ENCODE assay signal across 13 cellular contexts in genomic region chr2:235458839-235459273, GRCh38. TPM values are rescaled to one million over a fixed set of nuclear protein-coding genes. Genes with fewer than 3 reads are reported as not detected.
DNase-seq lines count a peak whose midpoint lies in the region; ATAC-seq, FAIRE-seq and TF ChIP-seq lines count a peak whose summit lies in the region.
"Had no signal": no experiment of that assay in that cellular context is flagged by ENCODE, and none has a peak within 500 bp of the region (broad histone marks: within the 10 kb centered on the region; RNA-seq: fewer than 3 reads in every experiment).

No MANE protein-coding gene starts in this region.

- H3K27ac Mint-ChIP-seq in Calu3 (ENCODE audit: unreplicated experiment) (no peak overlapping the region), astrocyte (ENCODE audit: unreplicated experiment) (no peak overlapping the region)
- H3K27ac Mint-ChIP-seq: WTC11 had no signal

- no peaks in the 10 kb centered on the region for H3K9me3 ChIP-seq in astrocyte (ENCODE audit: insufficient read depth, low read depth, low read length)
- no peaks in the 10 kb centered on the region for H3K9me3 ChIP-seq in Karpas-422 (ENCODE audit: low read length)
- H3K9me3 ChIP-seq: Peyer's patch had no signal

- peak; percentile 47 for ATAC-seq in left lobe of liver
- ATAC-seq in HG02759 (IDR thresholded peaks at IDR 0.05; ENCODE audit: unreplicated experiment) = no peak
- ATAC-seq: WTC11 had no signal

- H3K9me3 Mint-ChIP-seq in Calu3 (ENCODE audit: low read depth, unreplicated experiment) (no peaks in the 10 kb centered on the region), astrocyte (ENCODE audit: unreplicated experiment) (no peaks in the 10 kb centered on the region)
- H3K9me3 Mint-ChIP-seq: neural crest cell, WTC11 had no signal

- H3K4me2 ChIP-seq in astrocyte (ENCODE audit: low read length) (no peak overlapping the region), Karpas-422 (ENCODE audit: low read depth, low read length, poor library complexity, severe bottlenecking) (no peak overlapping the region)

- intact Hi-C loops in Calu3 (cut with micrococcal nuclease; ENCODE audit: unreplicated experiment) = no loop called here

- H3K36me3 ChIP-seq in astrocyte (ENCODE audit: insufficient read depth, low read length) (no peaks in the 10 kb centered on the region), Karpas-422 (ENCODE audit: insufficient read depth, low read length) (no peaks in the 10 kb centered on the region)
- H3K36me3 ChIP-seq: Peyer's patch had no signal

- DNase-seq in Calu3 = peak; percentile 63
- DNase-seq in HTR-8/SVneo (ENCODE audit: insufficient read length, low spot score) = peak; percentile 29
- peak; percentile 27 for DNase-seq in astrocyte (ENCODE audit: low read depth)
- no peak for DNase-seq in left lobe of liver (ENCODE audit: low spot score)
- DNase-seq in dermis blood vessel endothelial cell = no peak
- DNase-seq in Karpas-422 = no peak
- no peak for DNase-seq in activated naive CD4-positive, alpha-beta T cell treated with Interleukin-2 at 50 U/mL for 16 hours
- DNase-seq: activated effector memory CD4-positive, alpha-beta T cell treated with Interleukin-2 at 50 U/mL for 16 hours; COR-L47; Peyer's patch had no signal

- no peaks in the 10 kb centered on the region for H3K4me1 ChIP-seq in astrocyte (ENCODE audit: insufficient read depth, low read length)
- H3K4me1 ChIP-seq in Karpas-422 (ENCODE audit: low read length) = no peaks in the 10 kb centered on the region
- H3K4me1 ChIP-seq: Peyer's patch had no signal

- H3K79me2 ChIP-seq in astrocyte (ENCODE audit: insufficient read depth, low read length) = no peaks in the 10 kb centered on the region
- no peaks in the 10 kb centered on the region for H3K79me2 ChIP-seq in Karpas-422 (ENCODE audit: low read length)

- TF ChIP-seq CTCF in Calu3 (IDR thresholded peaks at IDR 0.05; ENCODE audit: unreplicated experiment) (no peak), astrocyte (IDR thresholded peaks at IDR 0.05; ENCODE audit: insufficient read depth, low read depth, low read length) (no peak)

- H3K4me3 ChIP-seq in astrocyte (ENCODE audit: insufficient read depth, low read depth, low read length) (no peak overlapping the region), Karpas-422 (ENCODE audit: low read length) (no peak overlapping the region)
- H3K4me3 ChIP-seq: Peyer's patch had no signal

- H3K27ac ChIP-seq in astrocyte (ENCODE audit: low read depth, low read length) (no peak overlapping the region), Karpas-422 (ENCODE audit: low read length) (no peak overlapping the region)
- H3K27ac ChIP-seq: Peyer's patch had no signal

- H3K4me1 Mint-ChIP-seq in Calu3 (ENCODE audit: low read depth, unreplicated experiment) = peaks cover 14% of the 10 kb centered on the region
- H3K4me1 Mint-ChIP-seq in astrocyte (ENCODE audit: low read depth, unreplicated experiment) = peaks cover 4% of the 10 kb centered on the region
- H3K4me1 Mint-ChIP-seq: WTC11 had no signal

- CTCF ChIA-PET in Calu3 (lab: Charles Lee) = interaction anchor here (0.5 kb wide), 1 partner anchor 59 kb away, joined by 3 read pairs; no protein-coding TSS in a partner anchor

- H3K27me3 Mint-ChIP-seq in Calu3 (ENCODE audit: unreplicated experiment) = peaks cover 20% of the 10 kb centered on the region
- peaks cover 11% of the 10 kb centered on the region for H3K27me3 Mint-ChIP-seq in astrocyte (ENCODE audit: low read depth, unreplicated experiment)

- H3K4me3 Mint-ChIP-seq in Calu3 (ENCODE audit: low read depth, unreplicated experiment) (no peak overlapping the region), astrocyte (ENCODE audit: unreplicated experiment) (no peak overlapping the region)
- H3K4me3 Mint-ChIP-seq: neural crest cell, WTC11 had no signal

- H3K36me3 Mint-ChIP-seq in Calu3 (ENCODE audit: insufficient read depth, unreplicated experiment) (no peaks in the 10 kb centered on the region), astrocyte (ENCODE audit: low read depth, unreplicated experiment) (no peaks in the 10 kb centered on the region)
- H3K36me3 Mint-ChIP-seq: WTC11 had no signal

- H3K9ac ChIP-seq in astrocyte (ENCODE audit: low read length) = no peak overlapping the region
- H3K9ac ChIP-seq in Karpas-422 (ENCODE audit: low read length) = no peak overlapping the region

- FAIRE-seq in HTR-8/SVneo (lab: Jason Lieb, UNC) (no peak), astrocyte (lab: Jason Lieb, UNC) (no peak)

- H3K27me3 ChIP-seq in astrocyte (ENCODE audit: insufficient read depth, low read length) (peaks cover 14% of the 10 kb centered on the region), Karpas-422 (ENCODE audit: low read length) (no peaks in the 10 kb centered on the region)
- H3K27me3 ChIP-seq: Peyer's patch had no signal

- H3K9me2 ChIP-seq in Karpas-422 (replicated peaks; ENCODE audit: insufficient read depth, low read length) = no peaks in the 10 kb centered on the region

- H2AFZ ChIP-seq in astrocyte (ENCODE audit: low read depth, low read length) (no peak overlapping the region), Karpas-422 (ENCODE audit: low read length) (no peak overlapping the region)

- no TSS peak for BruUV-seq in Calu3 (replicated peaks; lab: Mats Ljungman, UMichigan)

- no peaks in the 10 kb centered on the region for H4K20me1 ChIP-seq in astrocyte (ENCODE audit: insufficient read depth, low read length)
- no peaks in the 10 kb centered on the region for H4K20me1 ChIP-seq in Karpas-422 (ENCODE audit: insufficient read depth, low read depth, low read length)

RNA-seq across cellular contexts. Expression of gene AGAP1, which starts 35.0 kb away (rescaled TPM):
- total RNA-seq in Calu3 (2022) (56.4 and 63.8 TPM in 2 replicates), astrocyte (37.3 and 39.4 TPM in 2 replicates), left lobe of liver (10.5 TPM), dermis blood vessel endothelial cell (9.0 and 10.2 TPM in 2 replicates)
- not detected in 2 replicates for total RNA-seq in Karpas-422 (2014; rRNA removed; shearing (Covaris generic); ENCODE audit: low replicate concordance)

Comparison
In these comparisons a context has a peak if more than half of its experiments do, and no peak if none do; other contexts are left out.
1. DNase-seq: peak in Calu3 (single experiment), HTR-8/SVneo (single experiment) and astrocyte (single experiment); none in left lobe of liver (single experiment), dermis blood vessel endothelial cell (single experiment), Karpas-422 (single experiment) and activated naive CD4-positive, alpha-beta T cell treated with Interleukin-2 at 50 U/mL for 16 hours (single experiment).
2. RNA of gene AGAP1, which starts 35.0 kb away (total RNA-seq): 56.4 to 63.8 TPM in Calu3, 37.3 to 39.4 TPM in astrocyte, 10.5 TPM in left lobe of liver (single experiment) and 9.0 to 10.2 TPM in dermis blood vessel endothelial cell; not detected in Karpas-422; every median in the first group is over 10 times any median in the second.